ENCODE assay signal across 8 cellular contexts in the genomic region with DNA sequence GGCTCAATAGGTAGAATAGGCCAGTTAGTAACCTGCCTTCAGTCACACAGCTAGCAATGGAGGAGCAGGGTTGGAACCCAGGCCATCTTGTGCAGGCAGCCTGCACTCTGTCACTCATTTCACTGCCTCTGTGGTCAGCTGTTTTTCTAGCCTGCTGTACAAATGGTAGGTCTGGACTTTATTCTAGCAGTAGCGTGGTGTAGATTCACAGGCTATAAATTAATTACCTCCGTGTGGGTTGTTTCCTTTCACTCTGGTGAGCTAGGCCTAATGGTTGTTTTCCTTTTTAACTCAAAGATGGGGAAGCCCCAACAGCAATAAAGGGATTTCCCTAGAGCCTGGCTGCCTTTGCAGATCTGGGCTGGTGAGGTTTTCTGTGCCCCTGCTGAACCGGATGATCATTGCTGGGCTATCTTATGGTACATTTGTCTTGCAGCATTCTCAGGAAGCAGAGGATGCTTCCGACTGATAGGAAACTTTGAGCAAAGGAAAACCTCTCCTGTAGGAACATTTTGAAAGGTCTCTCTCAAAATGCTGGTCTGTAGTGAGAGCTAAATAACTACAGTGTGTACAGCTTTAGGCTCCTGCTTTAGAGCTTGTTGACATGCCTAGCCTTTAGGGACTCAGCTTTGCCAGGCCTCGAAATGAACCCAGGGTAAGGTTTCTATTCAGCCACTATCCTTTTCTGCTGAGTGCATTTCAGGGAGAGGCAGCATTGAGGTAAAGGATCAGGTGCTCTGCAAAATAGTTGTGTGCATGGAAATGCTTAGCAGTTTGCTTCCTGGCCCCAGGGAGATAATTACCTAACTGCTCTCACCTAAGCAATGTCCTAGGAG.
DNase-seq lines count a peak whose midpoint lies in the region; ATAC-seq, FAIRE-seq and TF ChIP-seq lines count a peak whose summit lies in the region.

No MANE protein-coding gene starts in this region.

- intact Hi-C loops in activated T-helper 1 cell treated with anti-CD3 and anti-CD28 coated beads, Interleukin-12 subunit alpha, Interleukin-12 subunit beta, Interleukin-2, Interleukin-4 antibody, amounts not matched to agents 30 ng/mL and 10 ng/mL and 1 ng/mL, durations not matched to agents 14 hours and 24 hours and 36 hours (cut with micrococcal nuclease) = loop anchor here (1.0 to 2.0 kb wide), 3 partner anchors 14 to 1072 kb away; no protein-coding TSS in a partner anchor

- peak overlapping the region; percentile 37 for H3K4me3 Mint-ChIP-seq in activated T-helper 1 cell treated with anti-CD3 and anti-CD28 coated beads, Interleukin-12 subunit alpha, Interleukin-12 subunit beta, Interleukin-2, Interleukin-4 antibody, amounts not matched to agents 30 ng/mL and 10 ng/mL and 1 ng/mL, durations not matched to agents 14 hours and 24 hours and 36 hours

- peaks cover 21% of the 10 kb centered on the region for H3K4me1 Mint-ChIP-seq in activated T-helper 1 cell treated with anti-CD3 and anti-CD28 coated beads, Interleukin-12 subunit alpha, Interleukin-12 subunit beta, Interleukin-2, Interleukin-4 antibody, amounts not matched to agents 30 ng/mL and 10 ng/mL and 1 ng/mL, durations not matched to agents 14 hours and 24 hours and 36 hours (ENCODE audit: low read depth)

- peak; percentile 85 for ATAC-seq in HG03521 (IDR thresholded peaks at IDR 0.05; ENCODE audit: unreplicated experiment)

- peaks cover 26% of the 10 kb centered on the region for H3K27me3 Mint-ChIP-seq in activated T-helper 1 cell treated with anti-CD3 and anti-CD28 coated beads, Interleukin-12 subunit alpha, Interleukin-12 subunit beta, Interleukin-2, Interleukin-4 antibody, amounts not matched to agents 30 ng/mL and 10 ng/mL and 1 ng/mL, durations not matched to agents 14 hours and 24 hours and 36 hours (ENCODE audit: insufficient read depth)

- H3K27ac Mint-ChIP-seq in activated T-helper 1 cell treated with anti-CD3 and anti-CD28 coated beads, Interleukin-12 subunit alpha, Interleukin-12 subunit beta, Interleukin-2, Interleukin-4 antibody, amounts not matched to agents 30 ng/mL and 10 ng/mL and 1 ng/mL, durations not matched to agents 14 hours and 24 hours and 36 hours = peak overlapping the region; percentile 15

- peaks cover 2% of the 10 kb centered on the region for H3K36me3 Mint-ChIP-seq in activated T-helper 1 cell treated with anti-CD3 and anti-CD28 coated beads, Interleukin-12 subunit alpha, Interleukin-12 subunit beta, Interleukin-2, Interleukin-4 antibody, amounts not matched to agents 30 ng/mL and 10 ng/mL and 1 ng/mL, durations not matched to agents 14 hours and 24 hours and 36 hours (ENCODE audit: low read depth)

- no peak for FAIRE-seq in frontal cortex (lab: Jason Lieb, UNC)

- peak; percentile 23 for DNase-seq in Daoy (ENCODE audit: low read depth)
- DNase-seq in GM20000 (ENCODE audit: low spot score) = peak; percentile 67
- peak; percentile 30 for DNase-seq in activated T-helper 1 cell treated with anti-CD3 and anti-CD28 coated beads, Interleukin-12 subunit alpha, Interleukin-12 subunit beta, Interleukin-2, Interleukin-4 antibody, amounts not matched to agents 30 ng/mL and 10 ng/mL and 1 ng/mL, durations not matched to agents 14 hours and 24 hours and 36 hours (ENCODE audit: low spot score)
- peak; percentile 57 for DNase-seq in renal cortical epithelial cell (ENCODE audit: low read depth)
- no peak for DNase-seq in frontal cortex (ENCODE audit: low spot score in 2 of 2)
- no peak for DNase-seq in AML-193 (lab: John Stamatoyannopoulos, UW)
- DNase-seq in NCI-H1105 treated with DMSO at 0.1 percent for 48 hours (lab: John Stamatoyannopoulos, UW) = no peak

- no peaks in the 10 kb centered on the region for H3K9me3 Mint-ChIP-seq in activated T-helper 1 cell treated with anti-CD3 and anti-CD28 coated beads, Interleukin-12 subunit alpha, Interleukin-12 subunit beta, Interleukin-2, Interleukin-4 antibody, amounts not matched to agents 30 ng/mL and 10 ng/mL and 1 ng/mL, durations not matched to agents 14 hours and 24 hours and 36 hours

- no peak for TF ChIP-seq CTCF in GM20000 (IDR thresholded peaks at IDR 0.05; ENCODE audit: extremely low read depth, missing control alignments)

Comparison
In these comparisons a context has a peak if more than half of its experiments do, and no peak if none do; other contexts are left out.
1. DNase-seq: peak in Daoy (single experiment), GM20000 (single experiment), activated T-helper 1 cell treated with anti-CD3 and anti-CD28 coated beads, Interleukin-12 subunit alpha, Interleukin-12 subunit beta, Interleukin-2, Interleukin-4 antibody, amounts not matched to agents 30 ng/mL and 10 ng/mL and 1 ng/mL, durations not matched to agents 14 hours and 24 hours and 36 hours (single experiment) and renal cortical epithelial cell (single experiment); none in frontal cortex (0 of 2), AML-193 (0 of 2) and NCI-H1105 treated with DMSO at 0.1 percent for 48 hours (single experiment).